In the genomic region with DNA sequence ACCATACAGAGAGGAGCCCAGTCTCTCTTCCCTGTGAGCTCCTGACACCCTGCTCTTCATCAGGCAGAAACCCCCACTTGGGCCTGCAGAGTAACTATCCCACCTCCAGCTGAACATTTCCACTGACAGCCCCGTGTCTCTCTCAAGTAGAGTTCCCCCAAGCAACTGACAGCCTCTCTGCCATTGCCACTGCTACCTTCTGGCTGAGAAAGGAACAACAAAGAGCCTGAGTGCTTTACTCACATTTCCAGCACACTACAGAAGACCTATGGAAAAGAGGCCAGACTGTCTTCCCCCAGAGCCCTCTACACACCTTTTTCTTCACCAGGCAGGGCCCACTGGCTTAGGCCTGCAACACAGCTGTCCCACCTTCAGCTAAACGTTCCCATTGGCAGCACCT, we compare ENCODE assay signal across 2 cellular contexts.
A peak's percentile ranks its signal among the peaks of the same experiment; 100 is the strongest.
TF ChIP-seq lines count a peak whose summit lies in the region.

No MANE protein-coding gene starts in this region.

TF ChIP-seq in H1, 55 proteins besides CTCF, POLR2A, EP300 and RAD21:
- TF ChIP-seq, protein P1, sequence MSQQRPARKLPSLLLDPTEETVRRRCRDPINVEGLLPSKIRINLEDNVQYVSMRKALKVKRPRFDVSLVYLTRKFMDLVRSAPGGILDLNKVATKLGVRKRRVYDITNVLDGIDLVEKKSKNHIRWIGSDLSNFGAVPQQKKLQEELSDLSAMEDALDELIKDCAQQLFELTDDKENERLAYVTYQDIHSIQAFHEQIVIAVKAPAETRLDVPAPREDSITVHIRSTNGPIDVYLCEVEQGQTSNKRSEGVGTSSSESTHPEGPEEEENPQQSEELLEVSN (IDR thresholded peaks at IDR 0.05) = no peak

TF ChIP-seq in HepG2, 621 proteins besides CTCF, POLR2A, EP300 and RAD21:
- TF ChIP-seq, protein P2, sequence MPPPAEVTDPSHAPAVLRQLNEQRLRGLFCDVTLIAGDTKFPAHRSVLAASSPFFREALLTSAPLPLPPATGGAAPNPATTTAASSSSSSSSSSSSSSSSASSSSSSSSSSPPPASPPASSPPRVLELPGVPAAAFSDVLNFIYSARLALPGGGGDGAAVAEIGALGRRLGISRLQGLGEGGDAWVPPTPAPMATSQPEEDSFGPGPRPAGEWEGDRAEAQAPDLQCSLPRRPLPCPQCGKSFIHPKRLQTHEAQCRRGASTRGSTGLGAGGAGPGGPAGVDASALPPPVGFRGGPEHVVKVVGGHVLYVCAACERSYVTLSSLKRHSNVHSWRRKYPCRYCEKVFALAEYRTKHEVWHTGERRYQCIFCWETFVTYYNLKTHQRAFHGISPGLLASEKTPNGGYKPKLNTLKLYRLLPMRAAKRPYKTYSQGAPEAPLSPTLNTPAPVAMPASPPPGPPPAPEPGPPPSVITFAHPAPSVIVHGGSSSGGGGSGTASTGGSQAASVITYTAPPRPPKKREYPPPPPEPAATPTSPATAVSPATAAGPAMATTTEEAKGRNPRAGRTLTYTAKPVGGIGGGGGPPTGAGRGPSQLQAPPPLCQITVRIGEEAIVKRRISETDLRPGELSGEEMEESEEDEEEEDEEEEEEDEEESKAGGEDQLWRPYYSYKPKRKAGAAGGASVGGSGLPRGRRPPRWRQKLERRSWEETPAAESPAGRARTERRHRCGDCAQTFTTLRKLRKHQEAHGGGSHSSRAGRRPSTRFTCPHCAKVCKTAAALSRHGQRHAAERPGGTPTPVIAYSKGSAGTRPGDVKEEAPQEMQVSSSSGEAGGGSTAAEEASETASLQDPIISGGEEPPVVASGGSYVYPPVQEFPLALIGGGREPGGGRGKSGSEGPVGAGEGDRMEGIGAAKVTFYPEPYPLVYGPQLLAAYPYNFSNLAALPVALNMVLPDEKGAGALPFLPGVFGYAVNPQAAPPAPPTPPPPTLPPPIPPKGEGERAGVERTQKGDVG (CRISPR knock-in tag; IDR thresholded peaks at IDR 0.05; ENCODE audit: borderline replicate concordance) = no peak
- 0 out of 2 replicates have a peak, but pooled peaks have one; percentile 6 for TF ChIP-seq KDM2A (CRISPR knock-in tag; IDR thresholded peaks at IDR 0.05; ENCODE audit: borderline replicate concordance, low read depth)
- TF ChIP-seq, protein P3, sequence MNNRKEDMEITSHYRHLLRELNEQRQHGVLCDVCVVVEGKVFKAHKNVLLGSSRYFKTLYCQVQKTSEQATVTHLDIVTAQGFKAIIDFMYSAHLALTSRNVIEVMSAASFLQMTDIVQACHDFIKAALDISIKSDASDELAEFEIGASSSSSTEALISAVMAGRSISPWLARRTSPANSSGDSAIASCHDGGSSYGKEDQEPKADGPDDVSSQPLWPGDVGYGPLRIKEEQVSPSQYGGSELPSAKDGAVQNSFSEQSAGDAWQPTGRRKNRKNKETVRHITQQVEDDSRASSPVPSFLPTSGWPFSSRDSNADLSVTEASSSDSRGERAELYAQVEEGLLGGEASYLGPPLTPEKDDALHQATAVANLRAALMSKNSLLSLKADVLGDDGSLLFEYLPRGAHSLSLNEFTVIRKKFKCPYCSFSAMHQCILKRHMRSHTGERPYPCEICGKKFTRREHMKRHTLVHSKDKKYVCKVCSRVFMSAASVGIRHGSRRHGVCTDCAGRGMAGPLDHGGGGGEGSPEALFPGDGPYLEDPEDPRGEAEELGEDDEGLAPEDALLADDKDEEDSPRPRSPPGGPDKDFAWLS (CRISPR knock-in tag; IDR thresholded peaks at IDR 0.05; ENCODE audit: borderline replicate concordance) = no peak
- no peak for TF ChIP-seq PHF8 (CRISPR knock-in tag; IDR thresholded peaks at IDR 0.05)
